Comparison of ENCODE assay signal across 22 cellular contexts in the genomic region with DNA sequence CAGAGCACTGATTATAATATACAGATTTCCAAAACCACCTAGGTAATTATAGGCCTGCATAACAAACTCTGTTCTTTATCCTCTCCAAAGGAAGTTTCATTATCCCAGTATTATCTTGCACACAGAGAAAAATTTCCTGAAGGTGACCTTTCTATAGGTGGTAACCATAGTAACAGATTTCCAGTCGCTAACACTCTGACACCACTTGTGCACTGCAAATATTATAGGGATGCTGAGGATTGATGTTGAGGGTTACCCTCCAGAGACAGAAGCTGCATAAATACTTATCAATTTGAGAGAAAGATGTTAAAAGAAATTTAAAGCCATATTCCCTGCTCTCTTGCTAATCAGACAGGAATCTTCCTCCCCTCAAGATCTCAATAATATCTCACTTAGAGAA.
DNase-seq lines count a peak whose midpoint lies in the region; ATAC-seq and TF ChIP-seq lines count a peak whose summit lies in the region.
"Had no signal": no experiment of that assay in that cellular context is flagged by ENCODE, and none has a peak within 500 bp of the region (broad histone marks: within the 10 kb centered on the region; RNA-seq: fewer than 3 reads in every experiment).

No MANE protein-coding gene starts in this region.

- H3K79me2 ChIP-seq in SK-N-SH (ENCODE audit: insufficient read depth), result no peaks in the 10 kb centered on the region

- H3F3A ChIP-seq in SK-N-SH (replicated peaks; ENCODE audit: insufficient read depth), result no peaks in the 10 kb centered on the region

- no peaks in the 10 kb centered on the region for H4K20me1 ChIP-seq in SK-N-SH (ENCODE audit: insufficient read depth)

- POLR2A ChIA-PET in SK-N-SH (lab: Yijun Ruan, JAX), result no interaction called here

- H3K4me3 ChIP-seq in SK-N-SH (ENCODE audit: low read depth in 2 of 2, low read length in 1 of 2) (no peak overlapping the region), stomach (no peak overlapping the region)
- H3K4me3 ChIP-seq: GM23248, PC-9, SJCRH30 had no signal

- H3K27ac ChIP-seq in SK-N-SH (ENCODE audit: low read depth in 2 of 2, low read length in 1 of 2) (no peak overlapping the region), stomach (no peak overlapping the region)
- H3K27ac ChIP-seq: GM23248, PC-9, SJCRH30 had no signal

- intact Hi-C loops in stomach (cut with DNase I; ENCODE audit: low total_unique reads), result no loop called here

- no peak for ATAC-seq in SK-N-SH treated with all-trans-retinoic acid at 6 μM for 48 hours
- ATAC-seq: Right ventricle myocardium inferior, T-cell had no signal

- no peak for TF ChIP-seq RAD21 in SK-N-SH (IDR thresholded peaks at IDR 0.05; ENCODE audit: low read length)

- DNase-seq in NCI-H1092 treated with DMSO at 0.1 percent for 48 hours (lab: John Stamatoyannopoulos, UW), result peak; percentile 29
- DNase-seq in NCI-H1092 (lab: John Stamatoyannopoulos, UW), result no peak
- DNase-seq in SK-N-SH, result peak; percentile 33
- peak; percentile 73 for DNase-seq in NCI-H2227 treated with DMSO at 0.1 percent for 48 hours (lab: John Stamatoyannopoulos, UW)
- no peak for DNase-seq in NCI-H82 (lab: John Stamatoyannopoulos, UW)
- DNase-seq in stomach, result no peak
- no peak for DNase-seq in NCI-H2107 (lab: John Stamatoyannopoulos, UW)
- DNase-seq: 8988T; CD4-positive, CD25-positive, alpha-beta regulatory T cell; GM23248; H7; KBM-7; MV-4-11; NCI-H1436 treated with DMSO at 0.1 percent for 48 hours; NCI-H2029; NCI-H2171 treated with DMSO at 0.1 percent for 48 hours; NCI-H526 treated with DMSO at 0.1 percent for 48 hours; PC-9; SJCRH30; T-cell had no signal

- TF ChIP-seq POLR2A in stomach (IDR thresholded peaks at IDR 0.05), result no peak

- no peaks in the 10 kb centered on the region for H3K9me2 ChIP-seq in SK-N-SH

- H3K9me3 ChIP-seq in SK-N-SH, result 0 out of 2 replicates have a peak, but pooled peaks cover 4% of the 10 kb centered on the region
- peaks cover 0 to 4% (median 0%) of the 10 kb centered on the region in 4 donors for H3K9me3 ChIP-seq in stomach
- H3K9me3 ChIP-seq: SJCRH30 had no signal

- H3K27me3 ChIP-seq in SK-N-SH (ENCODE audit: insufficient read depth) (no peaks in the 10 kb centered on the region), stomach (no peaks in the 10 kb centered on the region)
- H3K27me3 ChIP-seq: SJCRH30 had no signal

- TF ChIP-seq CTCF in SK-N-SH (IDR thresholded peaks at IDR 0.05) (no peak), stomach (IDR thresholded peaks at IDR 0.05) (no peak)

- 0% methylated on average over 1 of the region's 1 CpG for WGBS in SK-N-SH (ENCODE audit: low lambda C conversion rate)
- WGBS in stomach, 5 donors, result 26 to 33% (median 28%) methylated on average over 1 of the region's 1 CpG

- no peaks in the 10 kb centered on the region for H3K36me3 ChIP-seq in SK-N-SH (replicated peaks in 1 of 2; ENCODE audit: control insufficient read depth in 1 of 2, insufficient read depth in 2 of 2, low read length in 1 of 2)
- no peaks in the 10 kb centered on the region for H3K36me3 ChIP-seq in stomach
- H3K36me3 ChIP-seq: SJCRH30 had no signal

- H3K4me1 ChIP-seq in SK-N-SH (ENCODE audit: control insufficient read depth in 1 of 2, insufficient read depth in 2 of 2, low read depth in 1 of 2, low read length in 1 of 2) (no peaks in the 10 kb centered on the region; a peak in 1 of 4 replicates), stomach (no peaks in the 10 kb centered on the region)
- H3K4me1 ChIP-seq: SJCRH30 had no signal

- CTCF ChIA-PET in SK-N-SH (lab: Yijun Ruan, JAX), result no interaction called here

- no peak overlapping the region for H3K4me2 ChIP-seq in SK-N-SH
- H3K4me2 ChIP-seq: PC-9 had no signal

- no peak overlapping the region for H2AFZ ChIP-seq in SK-N-SH (ENCODE audit: low read depth)
- H2AFZ ChIP-seq: GM23248, PC-9 had no signal

- no peak for TF ChIP-seq EP300 in SK-N-SH (IDR thresholded peaks at IDR 0.05; ENCODE audit: borderline replicate concordance in 1 of 2, low read depth in 1 of 2, low read length in 1 of 2)
- no peak for TF ChIP-seq EP300 in stomach (IDR thresholded peaks at IDR 0.05)

- H3K9ac ChIP-seq in SK-N-SH, result no peak overlapping the region
- H3K9ac ChIP-seq: GM23248 had no signal

TF ChIP-seq in SK-N-SH, 30 proteins besides CTCF, POLR2A, EP300 and RAD21:
- TF ChIP-seq USF1 (IDR thresholded peaks at IDR 0.05; ENCODE audit: borderline replicate concordance, low read depth) (no peak), TEAD4 (IDR thresholded peaks at IDR 0.05; ENCODE audit: borderline replicate concordance, insufficient read depth) (no peak), MEF2A (IDR thresholded peaks at IDR 0.05; ENCODE audit: borderline replicate concordance, low read depth) (no peak), SMC3 (IDR thresholded peaks at IDR 0.05; ENCODE audit: low read depth, low read length) (no peak), CHD2 (IDR thresholded peaks at IDR 0.05; ENCODE audit: low read length, partially characterized antibody) (no peak), RXRA (IDR thresholded peaks at IDR 0.05; ENCODE audit: borderline replicate concordance, low read depth) (no peak), NRF1 (IDR thresholded peaks at IDR 0.05; ENCODE audit: low read depth, low read length) (no peak)
- TF ChIP-seq, protein P1, sequence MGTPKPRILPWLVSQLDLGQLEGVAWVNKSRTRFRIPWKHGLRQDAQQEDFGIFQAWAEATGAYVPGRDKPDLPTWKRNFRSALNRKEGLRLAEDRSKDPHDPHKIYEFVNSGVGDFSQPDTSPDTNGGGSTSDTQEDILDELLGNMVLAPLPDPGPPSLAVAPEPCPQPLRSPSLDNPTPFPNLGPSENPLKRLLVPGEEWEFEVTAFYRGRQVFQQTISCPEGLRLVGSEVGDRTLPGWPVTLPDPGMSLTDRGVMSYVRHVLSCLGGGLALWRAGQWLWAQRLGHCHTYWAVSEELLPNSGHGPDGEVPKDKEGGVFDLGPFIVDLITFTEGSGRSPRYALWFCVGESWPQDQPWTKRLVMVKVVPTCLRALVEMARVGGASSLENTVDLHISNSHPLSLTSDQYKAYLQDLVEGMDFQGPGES (IDR thresholded peaks at IDR 0.05; ENCODE audit: low read depth, low read length), result no peak

TF ChIP-seq in SK-N-SH treated with all-trans-retinoic acid at 6 μM for 48 hours, 23 proteins besides CTCF, POLR2A, EP300 and RAD21:
- no peak for TF ChIP-seq ZFP3 (CRISPR knock-in tag; IDR thresholded peaks at IDR 0.05)
- no peak for TF ChIP-seq ZNF70 (CRISPR knock-in tag; IDR thresholded peaks at IDR 0.05)
- no peak for TF ChIP-seq TOX (CRISPR knock-in tag; IDR thresholded peaks at IDR 0.05; ENCODE audit: borderline replicate concordance)
- TF ChIP-seq, protein P2, sequence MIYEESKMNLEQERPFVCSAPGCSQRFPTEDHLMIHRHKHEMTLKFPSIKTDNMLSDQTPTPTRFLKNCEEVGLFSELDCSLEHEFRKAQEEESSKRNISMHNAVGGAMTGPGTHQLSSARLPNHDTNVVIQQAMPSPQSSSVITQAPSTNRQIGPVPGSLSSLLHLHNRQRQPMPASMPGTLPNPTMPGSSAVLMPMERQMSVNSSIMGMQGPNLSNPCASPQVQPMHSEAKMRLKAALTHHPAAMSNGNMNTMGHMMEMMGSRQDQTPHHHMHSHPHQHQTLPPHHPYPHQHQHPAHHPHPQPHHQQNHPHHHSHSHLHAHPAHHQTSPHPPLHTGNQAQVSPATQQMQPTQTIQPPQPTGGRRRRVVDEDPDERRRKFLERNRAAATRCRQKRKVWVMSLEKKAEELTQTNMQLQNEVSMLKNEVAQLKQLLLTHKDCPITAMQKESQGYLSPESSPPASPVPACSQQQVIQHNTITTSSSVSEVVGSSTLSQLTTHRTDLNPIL (CRISPR knock-in tag; IDR thresholded peaks at IDR 0.05; ENCODE audit: low read depth), result no peak
- no peak for TF ChIP-seq ZNF8 (CRISPR knock-in tag; IDR thresholded peaks at IDR 0.05)
- TF ChIP-seq BACH2 (CRISPR knock-in tag; IDR thresholded peaks at IDR 0.05; ENCODE audit: borderline replicate concordance), result no peak
- TF ChIP-seq ZFP30 (CRISPR knock-in tag; IDR thresholded peaks at IDR 0.05), result no peak
- TF ChIP-seq ESRRG (CRISPR knock-in tag; IDR thresholded peaks at IDR 0.05), result no peak
- TF ChIP-seq POU6F1 (CRISPR knock-in tag; IDR thresholded peaks at IDR 0.05; ENCODE audit: borderline replicate concordance, low read depth), result no peak
- TF ChIP-seq ISL1 (CRISPR knock-in tag; IDR thresholded peaks at IDR 0.05), result no peak
- TF ChIP-seq GLIS3 (CRISPR knock-in tag; IDR thresholded peaks at IDR 0.05), result no peak
- no peak for TF ChIP-seq OSR1 (CRISPR knock-in tag; IDR thresholded peaks at IDR 0.05)
- no peak for TF ChIP-seq ZNF565 (CRISPR knock-in tag; conservative IDR thresholded peaks at IDR 0.05; ENCODE audit: low read depth)
- TF ChIP-seq ZC3H10 (CRISPR knock-in tag; IDR thresholded peaks at IDR 0.05), result no peak

Comparison
In these comparisons a context has a peak if more than half of its experiments do, and no peak if none do; other contexts are left out.
1. DNase-seq: peak in NCI-H1092 treated with DMSO at 0.1 percent for 48 hours (single experiment), SK-N-SH (single experiment) and NCI-H2227 treated with DMSO at 0.1 percent for 48 hours (single experiment); none in NCI-H1092 (single experiment), NCI-H82 (single experiment), stomach (single experiment) and NCI-H2107 (single experiment).